In genomic region chr9:6218099-6218502, GRCh38 we compare ENCODE assay signal across 11 cellular contexts. TPM values are rescaled to one million over a fixed set of nuclear protein-coding genes. Genes with fewer than 3 reads are reported as not detected.
A peak's percentile ranks its signal among the peaks of the same experiment; 100 is the strongest.
DNase-seq lines count a peak whose midpoint lies in the region; ATAC-seq and TF ChIP-seq lines count a peak whose summit lies in the region.
"Had no signal": no experiment of that assay in that cellular context is flagged by ENCODE, and none has a peak within 500 bp of the region (broad histone marks: within the 10 kb centered on the region; RNA-seq: fewer than 3 reads in every experiment).

No MANE protein-coding gene starts in this region.

- DNase-seq in Right ventricle myocardium inferior (ENCODE audit: missing footprints) (no peak), cardiac septum (ENCODE audit: low spot score) (no peak), fibroblast of peridontal ligament (ENCODE audit: extremely low read depth) (peak; percentile 89), neural crest cell (ENCODE audit: low read depth, low spot score) (no peak), vagina (ENCODE audit: extremely low spot score in 2 of 2) (no peak), CD1c-positive myeloid dendritic cell (ENCODE audit: extremely low spot score) (no peak), substantia nigra (lab: John Stamatoyannopoulos, UW) (no peak), NCI-H524 treated with DMSO at 0.1 percent for 48 hours (lab: John Stamatoyannopoulos, UW) (no peak)
- DNase-seq: activated CD4-positive, alpha-beta T cell treated with anti-CD3 and anti-CD28 coated beads for 36 hours; activated naive CD8-positive, alpha-beta T cell treated with anti-CD3 and anti-CD28 coated beads, Interleukin-2, amount 10 ng/mL, durations not matched to agents 7 days and 5 days; OCI-M1 had no signal

- H3K4me1 ChIP-seq in vagina: peaks cover 32% of the 10 kb centered on the region

- H3K36me3 Mint-ChIP-seq in neural crest cell (ENCODE audit: low read depth): no peaks in the 10 kb centered on the region
- H3K36me3 Mint-ChIP-seq: activated naive CD8-positive, alpha-beta T cell treated with anti-CD3 and anti-CD28 coated beads, Interleukin-2, amount 10 ng/mL, durations not matched to agents 7 days and 5 days had no signal

- no peak overlapping the region for H3K4me3 Mint-ChIP-seq in neural crest cell
- H3K4me3 Mint-ChIP-seq: activated CD4-positive, alpha-beta T cell treated with anti-CD3 and anti-CD28 coated beads for 36 hours; activated naive CD8-positive, alpha-beta T cell treated with anti-CD3 and anti-CD28 coated beads, Interleukin-2, amount 10 ng/mL, durations not matched to agents 7 days and 5 days had no signal

- H3K27ac ChIP-seq in vagina (peak overlapping the region; percentile 68), substantia nigra (ENCODE audit: low read depth, low read length, poor library complexity, severe bottlenecking) (no peak overlapping the region)

- TF ChIP-seq POLR2A in vagina (IDR thresholded peaks at IDR 0.05): no peak

- H3K27me3 ChIP-seq in vagina: no peaks in the 10 kb centered on the region

- peak overlapping the region; percentile 96 for H3K27ac Mint-ChIP-seq in neural crest cell (ENCODE audit: unreplicated experiment)
- H3K27ac Mint-ChIP-seq: activated CD4-positive, alpha-beta T cell treated with anti-CD3 and anti-CD28 coated beads for 36 hours; activated naive CD8-positive, alpha-beta T cell treated with anti-CD3 and anti-CD28 coated beads, Interleukin-2, amount 10 ng/mL, durations not matched to agents 7 days and 5 days had no signal

- intact Hi-C loops in Right ventricle myocardium inferior (cut with DNase I) (no loop called here), cardiac septum (cut with DNase I) (no loop called here), vagina (cut with DNase I) (no loop called here)

- no peaks in the 10 kb centered on the region for H3K9me3 ChIP-seq in vagina

- H3K27me3 Mint-ChIP-seq in neural crest cell (ENCODE audit: low read depth): no peaks in the 10 kb centered on the region

- peak; percentile 33 for ATAC-seq in Right ventricle myocardium inferior
- ATAC-seq: activated CD4-positive, alpha-beta T cell treated with anti-CD3 and anti-CD28 coated beads for 36 hours had no signal

- H3K4me3 ChIP-seq in vagina: peak overlapping the region; percentile 17 to 38

- TF ChIP-seq CTCF in neural crest cell (conservative IDR thresholded peaks at IDR 0.05) (no peak), vagina (IDR thresholded peaks at IDR 0.05) (no peak)

- H3K4me1 Mint-ChIP-seq in neural crest cell: peaks cover 10% of the 10 kb centered on the region
- H3K4me1 Mint-ChIP-seq: activated CD4-positive, alpha-beta T cell treated with anti-CD3 and anti-CD28 coated beads for 36 hours; activated naive CD8-positive, alpha-beta T cell treated with anti-CD3 and anti-CD28 coated beads, Interleukin-2, amount 10 ng/mL, durations not matched to agents 7 days and 5 days had no signal

- no peaks in the 10 kb centered on the region for H3K9me3 Mint-ChIP-seq in neural crest cell
- H3K9me3 Mint-ChIP-seq: activated naive CD8-positive, alpha-beta T cell treated with anti-CD3 and anti-CD28 coated beads, Interleukin-2, amount 10 ng/mL, durations not matched to agents 7 days and 5 days had no signal

- no peaks in the 10 kb centered on the region for H3K36me3 ChIP-seq in vagina

RNA-seq across cellular contexts. Expression of gene IL33, which starts 2.5 kb away (rescaled TPM):
- 29.6 TPM for total RNA-seq in Right ventricle myocardium inferior
- 18.6 TPM for total RNA-seq in cardiac septum
- total RNA-seq in neural crest cell: not detected in 2 replicates
- 35.4 TPM for total RNA-seq in vagina
- total RNA-seq: activated CD4-positive, alpha-beta T cell treated with anti-CD3 and anti-CD28 coated beads for 36 hours; activated naive CD8-positive, alpha-beta T cell treated with anti-CD3 and anti-CD28 coated beads, Interleukin-2, amount 10 ng/mL, durations not matched to agents 7 days and 5 days had no signal

Comparison
In these comparisons a context has a peak if more than half of its experiments do, and no peak if none do; other contexts are left out.
1. RNA of gene IL33, which starts 2.5 kb away (total RNA-seq): 35.4 TPM in vagina (single experiment), 29.6 TPM in Right ventricle myocardium inferior (single experiment) and 18.6 TPM in cardiac septum (single experiment); not detected in neural crest cell; every median in the first group is over 10 times any median in the second.